1 cellular context compared by ENCODE assay signal in the genomic region with DNA sequence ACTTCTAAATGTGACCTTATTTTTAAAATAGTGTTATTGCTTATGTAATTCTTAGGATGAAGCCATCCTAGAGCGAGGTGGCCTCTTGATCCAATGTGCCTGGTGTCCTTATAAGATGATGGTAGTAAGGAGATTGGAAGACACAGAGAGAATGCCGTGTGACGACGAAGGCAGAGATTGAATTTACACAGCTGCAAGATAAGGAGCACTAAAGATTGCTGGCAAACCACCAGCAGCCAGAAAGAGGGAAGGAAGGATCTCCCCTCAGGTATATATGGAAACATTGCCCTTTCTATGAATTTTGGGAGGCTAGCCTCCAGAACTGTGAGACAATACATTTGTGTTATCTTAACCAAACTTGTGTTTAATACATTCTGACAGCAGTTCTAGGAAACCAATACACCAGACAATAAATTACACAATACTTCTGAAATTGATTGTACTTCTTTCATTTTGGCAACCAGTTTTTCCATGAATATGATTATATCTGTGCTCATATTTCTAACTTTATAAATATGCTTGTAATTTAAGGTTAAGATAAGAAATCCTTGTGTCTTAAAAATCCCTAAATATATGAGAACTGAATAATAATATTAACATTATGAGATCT.
TF ChIP-seq lines count a peak whose summit lies in the region.

No MANE protein-coding gene starts in this region.

TF ChIP-seq in K562, 482 proteins besides CTCF, POLR2A, EP300 and RAD21 (continued from another document and continues in another):
- TF ChIP-seq, protein P1, sequence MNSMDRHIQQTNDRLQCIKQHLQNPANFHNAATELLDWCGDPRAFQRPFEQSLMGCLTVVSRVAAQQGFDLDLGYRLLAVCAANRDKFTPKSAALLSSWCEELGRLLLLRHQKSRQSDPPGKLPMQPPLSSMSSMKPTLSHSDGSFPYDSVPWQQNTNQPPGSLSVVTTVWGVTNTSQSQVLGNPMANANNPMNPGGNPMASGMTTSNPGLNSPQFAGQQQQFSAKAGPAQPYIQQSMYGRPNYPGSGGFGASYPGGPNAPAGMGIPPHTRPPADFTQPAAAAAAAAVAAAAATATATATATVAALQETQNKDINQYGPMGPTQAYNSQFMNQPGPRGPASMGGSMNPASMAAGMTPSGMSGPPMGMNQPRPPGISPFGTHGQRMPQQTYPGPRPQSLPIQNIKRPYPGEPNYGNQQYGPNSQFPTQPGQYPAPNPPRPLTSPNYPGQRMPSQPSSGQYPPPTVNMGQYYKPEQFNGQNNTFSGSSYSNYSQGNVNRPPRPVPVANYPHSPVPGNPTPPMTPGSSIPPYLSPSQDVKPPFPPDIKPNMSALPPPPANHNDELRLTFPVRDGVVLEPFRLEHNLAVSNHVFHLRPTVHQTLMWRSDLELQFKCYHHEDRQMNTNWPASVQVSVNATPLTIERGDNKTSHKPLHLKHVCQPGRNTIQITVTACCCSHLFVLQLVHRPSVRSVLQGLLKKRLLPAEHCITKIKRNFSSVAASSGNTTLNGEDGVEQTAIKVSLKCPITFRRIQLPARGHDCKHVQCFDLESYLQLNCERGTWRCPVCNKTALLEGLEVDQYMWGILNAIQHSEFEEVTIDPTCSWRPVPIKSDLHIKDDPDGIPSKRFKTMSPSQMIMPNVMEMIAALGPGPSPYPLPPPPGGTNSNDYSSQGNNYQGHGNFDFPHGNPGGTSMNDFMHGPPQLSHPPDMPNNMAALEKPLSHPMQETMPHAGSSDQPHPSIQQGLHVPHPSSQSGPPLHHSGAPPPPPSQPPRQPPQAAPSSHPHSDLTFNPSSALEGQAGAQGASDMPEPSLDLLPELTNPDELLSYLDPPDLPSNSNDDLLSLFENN (IDR thresholded peaks at IDR 0.05; ENCODE audit: low read depth in 2 of 2, low read length in 2 of 2): no peak
- peak; percentile 56; the same call in 1 of the 2 replicates for TF ChIP-seq TEAD4 (IDR thresholded peaks at IDR 0.05; ENCODE audit: low read length)
- TF ChIP-seq TEAD4 (CRISPR knock-in tag; IDR thresholded peaks at IDR 0.05; ENCODE audit: borderline replicate concordance): peak; percentile 42; the same call in 1 of the 2 replicates
- TF ChIP-seq GTF2E2 (tag; IDR thresholded peaks at IDR 0.05): peak; percentile 58; the same call in 1 of the 2 replicates
- TF ChIP-seq ZNF174 (CRISPR knock-in tag; IDR thresholded peaks at IDR 0.05): no peak
- TF ChIP-seq ZNF184 (CRISPR knock-in tag; IDR thresholded peaks at IDR 0.05): no peak
- TF ChIP-seq NCOA2 (IDR thresholded peaks at IDR 0.05; ENCODE audit: partially characterized antibody in 2 of 2): no peak
- no peak for TF ChIP-seq YBX1 (IDR thresholded peaks at IDR 0.05)
- peak in 1 of 2 experiments; percentile 23; a peak in 1 of 4 replicates for TF ChIP-seq SRF (CRISPR knock-in tag; IDR thresholded peaks at IDR 0.05)
- TF ChIP-seq RCOR1 (IDR thresholded peaks at IDR 0.05; ENCODE audit: borderline replicate concordance in 1 of 2, low read depth in 2 of 2, low read length in 2 of 2): peak in 1 of 2 experiments; percentile 99; a peak in 2 of 4 replicates
- TF ChIP-seq EHMT2 (IDR thresholded peaks at IDR 0.05): no peak
- TF ChIP-seq CREM (IDR thresholded peaks at IDR 0.05; ENCODE audit: low read depth): peak; percentile 73; the same call in 1 of the 2 replicates
- no peak for TF ChIP-seq ZNF57 (CRISPR knock-in tag; IDR thresholded peaks at IDR 0.05)
- 0 out of 2 replicates have a peak, but pooled peaks have one; percentile 22 for TF ChIP-seq ZNF766 (CRISPR knock-in tag; conservative IDR thresholded peaks at IDR 0.05)
- TF ChIP-seq, protein P2, sequence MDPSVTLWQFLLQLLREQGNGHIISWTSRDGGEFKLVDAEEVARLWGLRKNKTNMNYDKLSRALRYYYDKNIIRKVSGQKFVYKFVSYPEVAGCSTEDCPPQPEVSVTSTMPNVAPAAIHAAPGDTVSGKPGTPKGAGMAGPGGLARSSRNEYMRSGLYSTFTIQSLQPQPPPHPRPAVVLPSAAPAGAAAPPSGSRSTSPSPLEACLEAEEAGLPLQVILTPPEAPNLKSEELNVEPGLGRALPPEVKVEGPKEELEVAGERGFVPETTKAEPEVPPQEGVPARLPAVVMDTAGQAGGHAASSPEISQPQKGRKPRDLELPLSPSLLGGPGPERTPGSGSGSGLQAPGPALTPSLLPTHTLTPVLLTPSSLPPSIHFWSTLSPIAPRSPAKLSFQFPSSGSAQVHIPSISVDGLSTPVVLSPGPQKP (CRISPR knock-in tag; IDR thresholded peaks at IDR 0.05): no peak
- TF ChIP-seq, protein P3, sequence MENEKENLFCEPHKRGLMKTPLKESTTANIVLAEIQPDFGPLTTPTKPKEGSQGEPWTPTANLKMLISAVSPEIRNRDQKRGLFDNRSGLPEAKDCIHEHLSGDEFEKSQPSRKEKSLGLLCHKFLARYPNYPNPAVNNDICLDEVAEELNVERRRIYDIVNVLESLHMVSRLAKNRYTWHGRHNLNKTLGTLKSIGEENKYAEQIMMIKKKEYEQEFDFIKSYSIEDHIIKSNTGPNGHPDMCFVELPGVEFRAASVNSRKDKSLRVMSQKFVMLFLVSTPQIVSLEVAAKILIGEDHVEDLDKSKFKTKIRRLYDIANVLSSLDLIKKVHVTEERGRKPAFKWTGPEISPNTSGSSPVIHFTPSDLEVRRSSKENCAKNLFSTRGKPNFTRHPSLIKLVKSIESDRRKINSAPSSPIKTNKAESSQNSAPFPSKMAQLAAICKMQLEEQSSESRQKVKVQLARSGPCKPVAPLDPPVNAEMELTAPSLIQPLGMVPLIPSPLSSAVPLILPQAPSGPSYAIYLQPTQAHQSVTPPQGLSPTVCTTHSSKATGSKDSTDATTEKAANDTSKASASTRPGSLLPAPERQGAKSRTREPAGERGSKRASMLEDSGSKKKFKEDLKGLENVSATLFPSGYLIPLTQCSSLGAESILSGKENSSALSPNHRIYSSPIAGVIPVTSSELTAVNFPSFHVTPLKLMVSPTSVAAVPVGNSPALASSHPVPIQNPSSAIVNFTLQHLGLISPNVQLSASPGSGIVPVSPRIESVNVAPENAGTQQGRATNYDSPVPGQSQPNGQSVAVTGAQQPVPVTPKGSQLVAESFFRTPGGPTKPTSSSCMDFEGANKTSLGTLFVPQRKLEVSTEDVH (IDR thresholded peaks at IDR 0.05; ENCODE audit: low read depth, partially characterized antibody): no peak
- no peak for TF ChIP-seq NR1H2 (CRISPR knock-in tag; IDR thresholded peaks at IDR 0.05)
- TF ChIP-seq RFX1 (IDR thresholded peaks at IDR 0.05): no peak
- TF ChIP-seq CSDE1 (IDR thresholded peaks at IDR 0.05): no peak
- no peak for TF ChIP-seq KAT8 (IDR thresholded peaks at IDR 0.05; ENCODE audit: low read depth)
- no peak for TF ChIP-seq XRCC4 (IDR thresholded peaks at IDR 0.05; ENCODE audit: extremely low read depth, insufficient read depth, insufficient read length)
- no peak for TF ChIP-seq MTA2 (IDR thresholded peaks at IDR 0.05; ENCODE audit: low read depth)
- TF ChIP-seq XRCC5 (IDR thresholded peaks at IDR 0.05; ENCODE audit: low read depth, low read length): no peak
- TF ChIP-seq NR4A1 (CRISPR knock-in tag; IDR thresholded peaks at IDR 0.05): no peak
- no peak for TF ChIP-seq NR4A1 (tag; IDR thresholded peaks at IDR 0.05)
- TF ChIP-seq ZC3H4 (CRISPR knock-in tag; IDR thresholded peaks at IDR 0.05; ENCODE audit: borderline replicate concordance): no peak
- TF ChIP-seq C11orf30 (IDR thresholded peaks at IDR 0.05; ENCODE audit: low read depth): no peak
- TF ChIP-seq, protein P4, sequence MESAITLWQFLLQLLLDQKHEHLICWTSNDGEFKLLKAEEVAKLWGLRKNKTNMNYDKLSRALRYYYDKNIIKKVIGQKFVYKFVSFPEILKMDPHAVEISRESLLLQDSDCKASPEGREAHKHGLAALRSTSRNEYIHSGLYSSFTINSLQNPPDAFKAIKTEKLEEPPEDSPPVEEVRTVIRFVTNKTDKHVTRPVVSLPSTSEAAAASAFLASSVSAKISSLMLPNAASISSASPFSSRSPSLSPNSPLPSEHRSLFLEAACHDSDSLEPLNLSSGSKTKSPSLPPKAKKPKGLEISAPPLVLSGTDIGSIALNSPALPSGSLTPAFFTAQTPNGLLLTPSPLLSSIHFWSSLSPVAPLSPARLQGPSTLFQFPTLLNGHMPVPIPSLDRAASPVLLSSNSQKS (CRISPR knock-in tag; IDR thresholded peaks at IDR 0.05): no peak
- TF ChIP-seq, protein P5, sequence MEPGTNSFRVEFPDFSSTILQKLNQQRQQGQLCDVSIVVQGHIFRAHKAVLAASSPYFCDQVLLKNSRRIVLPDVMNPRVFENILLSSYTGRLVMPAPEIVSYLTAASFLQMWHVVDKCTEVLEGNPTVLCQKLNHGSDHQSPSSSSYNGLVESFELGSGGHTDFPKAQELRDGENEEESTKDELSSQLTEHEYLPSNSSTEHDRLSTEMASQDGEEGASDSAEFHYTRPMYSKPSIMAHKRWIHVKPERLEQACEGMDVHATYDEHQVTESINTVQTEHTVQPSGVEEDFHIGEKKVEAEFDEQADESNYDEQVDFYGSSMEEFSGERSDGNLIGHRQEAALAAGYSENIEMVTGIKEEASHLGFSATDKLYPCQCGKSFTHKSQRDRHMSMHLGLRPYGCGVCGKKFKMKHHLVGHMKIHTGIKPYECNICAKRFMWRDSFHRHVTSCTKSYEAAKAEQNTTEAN (CRISPR knock-in tag; IDR thresholded peaks at IDR 0.05): no peak
- TF ChIP-seq HDGF (IDR thresholded peaks at IDR 0.05): no peak
- TF ChIP-seq, protein P6, sequence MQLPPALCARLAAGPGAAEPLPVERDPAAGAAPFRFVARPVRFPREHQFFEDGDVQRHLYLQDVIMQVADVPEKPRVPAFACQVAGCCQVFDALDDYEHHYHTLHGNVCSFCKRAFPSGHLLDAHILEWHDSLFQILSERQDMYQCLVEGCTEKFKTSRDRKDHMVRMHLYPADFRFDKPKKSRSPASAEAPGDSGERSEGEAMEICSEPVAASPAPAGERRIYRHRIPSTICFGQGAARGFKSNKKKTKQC (CRISPR knock-in tag; IDR thresholded peaks at IDR 0.05): no peak
- TF ChIP-seq FOXK1 (CRISPR knock-in tag; IDR thresholded peaks at IDR 0.05; ENCODE audit: borderline replicate concordance): no peak
- TF ChIP-seq YY1 (IDR thresholded peaks at IDR 0.05; ENCODE audit: borderline replicate concordance in 1 of 3, control insufficient read depth in 1 of 3, extremely low read depth in 1 of 3, insufficient read depth in 3 of 3, insufficient read length in 1 of 3, insufficient replicate concordance in 2 of 3, low read depth in 1 of 3, low read length in 2 of 3): no peak
- TF ChIP-seq IRF2 (CRISPR knock-in tag; IDR thresholded peaks at IDR 0.05): no peak
- TF ChIP-seq, protein P7, sequence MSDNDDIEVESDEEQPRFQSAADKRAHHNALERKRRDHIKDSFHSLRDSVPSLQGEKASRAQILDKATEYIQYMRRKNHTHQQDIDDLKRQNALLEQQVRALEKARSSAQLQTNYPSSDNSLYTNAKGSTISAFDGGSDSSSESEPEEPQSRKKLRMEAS (CRISPR knock-in tag; IDR thresholded peaks at IDR 0.05): no peak
- no peak for TF ChIP-seq CREBBP (IDR thresholded peaks at IDR 0.05; ENCODE audit: low read depth, low read length)
- TF ChIP-seq ZC3H8 (IDR thresholded peaks at IDR 0.05): no peak
- TF ChIP-seq ZNF76 (CRISPR knock-in tag; IDR thresholded peaks at IDR 0.05; ENCODE audit: borderline replicate concordance): no peak
- TF ChIP-seq ZNF24 (IDR thresholded peaks at IDR 0.05): no peak
- no peak for TF ChIP-seq RNF2 (IDR thresholded peaks at IDR 0.05)
- no peak for TF ChIP-seq OTX1 (CRISPR knock-in tag; IDR thresholded peaks at IDR 0.05)
- TF ChIP-seq, protein P8, sequence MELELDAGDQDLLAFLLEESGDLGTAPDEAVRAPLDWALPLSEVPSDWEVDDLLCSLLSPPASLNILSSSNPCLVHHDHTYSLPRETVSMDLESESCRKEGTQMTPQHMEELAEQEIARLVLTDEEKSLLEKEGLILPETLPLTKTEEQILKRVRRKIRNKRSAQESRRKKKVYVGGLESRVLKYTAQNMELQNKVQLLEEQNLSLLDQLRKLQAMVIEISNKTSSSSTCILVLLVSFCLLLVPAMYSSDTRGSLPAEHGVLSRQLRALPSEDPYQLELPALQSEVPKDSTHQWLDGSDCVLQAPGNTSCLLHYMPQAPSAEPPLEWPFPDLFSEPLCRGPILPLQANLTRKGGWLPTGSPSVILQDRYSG (tag; conservative IDR thresholded peaks at IDR 0.05; ENCODE audit: low read depth): peak; percentile 63; the same call in 1 of the 2 replicates
- no peak for TF ChIP-seq SRSF3 (IDR thresholded peaks at IDR 0.05; ENCODE audit: insufficient read depth, low read length)
- 0 out of 2 replicates have a peak, but pooled peaks have one; percentile 9 for TF ChIP-seq CEBPG (CRISPR knock-in tag; IDR thresholded peaks at IDR 0.05)
- TF ChIP-seq CEBPG (tag; conservative IDR thresholded peaks at IDR 0.05 in 1 of 2, IDR thresholded peaks at IDR 0.05 in 1 of 2): peak in 1 of 2 experiments; percentile 83; a peak in 2 of 4 replicates
- TF ChIP-seq DACH1 (IDR thresholded peaks at IDR 0.05; ENCODE audit: partially characterized antibody): no peak
- no peak for TF ChIP-seq SRSF9 (IDR thresholded peaks at IDR 0.05; ENCODE audit: borderline replicate concordance, low read depth, low read length)
- no peak for TF ChIP-seq ZBTB8A (IDR thresholded peaks at IDR 0.05; ENCODE audit: partially characterized antibody)
- TF ChIP-seq ZKSCAN1 (IDR thresholded peaks at IDR 0.05; ENCODE audit: low read depth, low read length): no peak
- TF ChIP-seq KLF16 (IDR thresholded peaks at IDR 0.05): no peak
- TF ChIP-seq ZNF699 (CRISPR knock-in tag; IDR thresholded peaks at IDR 0.05; ENCODE audit: insufficient replicate concordance): peak; percentile 39
- TF ChIP-seq HNRNPUL1 (IDR thresholded peaks at IDR 0.05; ENCODE audit: low read length): no peak
- no peak for TF ChIP-seq PRMT5 (CRISPR knock-in tag; IDR thresholded peaks at IDR 0.05)
- TF ChIP-seq POLR2B (IDR thresholded peaks at IDR 0.05; ENCODE audit: low read depth, partially characterized antibody): no peak
- TF ChIP-seq TRIM28 (IDR thresholded peaks at IDR 0.05): no peak
- no peak; the same call in 1 of the 2 replicates for TF ChIP-seq HMG20A (CRISPR knock-in tag; conservative IDR thresholded peaks at IDR 0.05)
- no peak for TF ChIP-seq JUND (IDR thresholded peaks at IDR 0.05; ENCODE audit: borderline replicate concordance, low read depth, low read length)
- TF ChIP-seq JUND (tag; IDR thresholded peaks at IDR 0.05; ENCODE audit: borderline replicate concordance, low read depth, low read length): no peak
- TF ChIP-seq, protein P9, sequence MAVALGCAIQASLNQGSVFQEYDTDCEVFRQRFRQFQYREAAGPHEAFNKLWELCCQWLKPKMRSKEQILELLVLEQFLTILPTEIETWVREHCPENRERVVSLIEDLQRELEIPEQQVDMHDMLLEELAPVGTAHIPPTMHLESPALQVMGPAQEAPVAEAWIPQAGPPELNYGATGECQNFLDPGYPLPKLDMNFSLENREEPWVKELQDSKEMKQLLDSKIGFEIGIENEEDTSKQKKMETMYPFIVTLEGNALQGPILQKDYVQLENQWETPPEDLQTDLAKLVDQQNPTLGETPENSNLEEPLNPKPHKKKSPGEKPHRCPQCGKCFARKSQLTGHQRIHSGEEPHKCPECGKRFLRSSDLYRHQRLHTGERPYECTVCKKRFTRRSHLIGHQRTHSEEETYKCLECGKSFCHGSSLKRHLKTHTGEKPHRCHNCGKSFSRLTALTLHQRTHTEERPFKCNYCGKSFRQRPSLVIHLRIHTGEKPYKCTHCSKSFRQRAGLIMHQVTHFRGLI (CRISPR knock-in tag; IDR thresholded peaks at IDR 0.05): no peak
- TF ChIP-seq, protein P10, sequence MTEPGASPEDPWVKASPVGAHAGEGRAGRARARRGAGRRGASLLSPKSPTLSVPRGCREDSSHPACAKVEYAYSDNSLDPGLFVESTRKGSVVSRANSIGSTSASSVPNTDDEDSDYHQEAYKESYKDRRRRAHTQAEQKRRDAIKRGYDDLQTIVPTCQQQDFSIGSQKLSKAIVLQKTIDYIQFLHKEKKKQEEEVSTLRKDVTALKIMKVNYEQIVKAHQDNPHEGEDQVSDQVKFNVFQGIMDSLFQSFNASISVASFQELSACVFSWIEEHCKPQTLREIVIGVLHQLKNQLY (CRISPR knock-in tag; conservative IDR thresholded peaks at IDR 0.05): no peak
- no peak for TF ChIP-seq RAD51 (IDR thresholded peaks at IDR 0.05; ENCODE audit: borderline replicate concordance, low read depth)
